8 cellular contexts compared by ENCODE assay signal in the genomic region with DNA sequence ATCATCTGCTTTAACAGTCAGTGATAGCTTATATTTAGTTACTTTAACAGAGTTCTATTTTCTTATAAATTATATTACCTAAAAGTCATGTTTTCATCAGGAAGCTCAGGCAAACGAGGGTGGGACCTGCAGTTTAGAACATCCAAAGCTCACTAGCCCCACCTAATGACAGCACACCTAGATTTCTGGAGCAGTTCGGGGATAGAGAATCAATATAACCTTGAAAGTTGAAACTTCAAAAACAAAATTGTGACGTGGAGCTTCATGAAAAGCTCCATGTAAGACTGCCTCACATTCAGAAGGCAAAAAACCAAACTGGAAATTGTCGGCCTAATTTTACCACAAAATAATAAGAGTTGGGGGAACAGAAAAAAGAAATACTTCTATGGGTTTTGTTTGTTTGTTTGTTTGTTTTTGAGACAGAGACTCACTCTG.
DNase-seq lines count a peak whose midpoint lies in the region; ATAC-seq, FAIRE-seq and TF ChIP-seq lines count a peak whose summit lies in the region.

No MANE protein-coding gene starts in this region.

- ATAC-seq in GM21381 (IDR thresholded peaks at IDR 0.05; ENCODE audit: unreplicated experiment), result peak; percentile 46

- POLR2A ChIA-PET in endothelial cell of umbilical vein (lab: Charles Lee), result no interaction called here

- no peak overlapping the region for H2BK15ac ChIP-seq in neuronal stem cell (ENCODE audit: low read length)

- H2AFZ ChIP-seq in Karpas-422 (ENCODE audit: low read length) (no peak overlapping the region), endothelial cell of umbilical vein (ENCODE audit: low read depth, low read length) (no peak overlapping the region), neuronal stem cell (ENCODE audit: low read length) (no peak overlapping the region)

- dilution Hi-C loops in endothelial cell of umbilical vein (cut with MboI; ENCODE audit: extremely low pct_ligation_motif_present, low sequenced_read_pairs), result no loop called here

- H3K36me3 ChIP-seq in Karpas-422 (ENCODE audit: insufficient read depth, low read length) (no peaks in the 10 kb centered on the region), endothelial cell of umbilical vein (ENCODE audit: control insufficient read depth in 2 of 2, extremely low read depth in 1 of 2, insufficient read depth in 2 of 2, low read length in 2 of 2) (no peaks in the 10 kb centered on the region), neuronal stem cell (replicated peaks in 1 of 2; ENCODE audit: control insufficient read depth in 2 of 2, insufficient read depth in 2 of 2, low read length in 2 of 2) (no peaks in the 10 kb centered on the region), stomach (no peaks in the 10 kb centered on the region)

- H3K4me1 ChIP-seq in Karpas-422 (ENCODE audit: low read length) (peaks cover 3% of the 10 kb centered on the region; the same call in 1 of the 2 replicates), endothelial cell of umbilical vein (ENCODE audit: control insufficient read depth, extremely low read depth, insufficient read depth, low read length) (peaks cover 4% of the 10 kb centered on the region), neuronal stem cell (ENCODE audit: control insufficient read depth in 2 of 2, insufficient read depth in 1 of 2, low read depth in 1 of 2, low read length in 2 of 2) (peaks cover 0 to 3% of the 10 kb centered on the region in 2 donors), stomach (no peaks in the 10 kb centered on the region)

- no peak overlapping the region for H3K9ac ChIP-seq in Karpas-422 (ENCODE audit: low read length)
- H3K9ac ChIP-seq in endothelial cell of umbilical vein (replicated peaks; ENCODE audit: extremely low read depth, insufficient read depth, low read length), result no peak overlapping the region
- H3K9ac ChIP-seq in neuronal stem cell (ENCODE audit: low read depth, low read length, poor library complexity), result no peak overlapping the region

- H3K18ac ChIP-seq in neuronal stem cell (ENCODE audit: low read length), result no peak overlapping the region

- intact Hi-C loops in endothelial cell of umbilical vein (cut with micrococcal nuclease) (loop anchor here (1.0 to 2.0 kb wide), 8 partner anchors 19 to 375 kb away; no protein-coding TSS in a partner anchor), stomach (cut with DNase I; ENCODE audit: low total_unique reads) (no loop called here)

- H3K79me2 ChIP-seq in Karpas-422 (ENCODE audit: low read length) (no peaks in the 10 kb centered on the region), endothelial cell of umbilical vein (ENCODE audit: control insufficient read depth, insufficient read depth, low read length) (no peaks in the 10 kb centered on the region)

- peak; percentile 30 for DNase-seq in DMS53 treated with DMSO at 0.1 percent for 48 hours (lab: John Stamatoyannopoulos, UW; ENCODE audit: unreplicated experiment)
- peak; percentile 79 for DNase-seq in Karpas-422
- peak; percentile 38 for DNase-seq in SW480 (ENCODE audit: low spot score)
- DNase-seq in endothelial cell of umbilical vein (ENCODE audit: low read depth, low spot score), result peak; percentile 78
- DNase-seq in neuronal stem cell (ENCODE audit: low spot score), result peak; percentile 21
- no peak for DNase-seq in stomach
- DNase-seq in cerebellar nuclear complex (lab: John Stamatoyannopoulos, UW), result no peak

- no peak overlapping the region for H2AK5ac ChIP-seq in neuronal stem cell (ENCODE audit: low read depth, low read length)

- no peak overlapping the region for H3K14ac ChIP-seq in neuronal stem cell (ENCODE audit: low read length)

- BruUV-seq in endothelial cell of umbilical vein (replicated peaks; lab: Mats Ljungman, UMichigan), result no TSS peak

- no peaks in the 10 kb centered on the region for H3K9me2 ChIP-seq in Karpas-422 (replicated peaks; ENCODE audit: insufficient read depth, low read length)

- TF ChIP-seq EP300 in stomach (IDR thresholded peaks at IDR 0.05), result no peak

- H3K79me1 ChIP-seq in neuronal stem cell (ENCODE audit: low read depth, low read length), result no peaks in the 10 kb centered on the region

- H3K4me3 ChIP-seq in Karpas-422 (ENCODE audit: low read length) (no peak overlapping the region), endothelial cell of umbilical vein (replicated peaks in 1 of 3; ENCODE audit: insufficient read depth in 1 of 3, low read depth in 1 of 3, low read length in 3 of 3) (no peak overlapping the region), neuronal stem cell (ENCODE audit: low read length in 2 of 2) (no peak overlapping the region), stomach (no peak overlapping the region)

- TF ChIP-seq POLR2A in endothelial cell of umbilical vein (IDR thresholded peaks at IDR 0.05; ENCODE audit: low read depth, low read length) (no peak), stomach (IDR thresholded peaks at IDR 0.05) (no peak)

- H3K9me3 ChIP-seq in Karpas-422 (ENCODE audit: low read length), result no peaks in the 10 kb centered on the region
- no peaks in the 10 kb centered on the region for H3K9me3 ChIP-seq in endothelial cell of umbilical vein (replicated peaks; ENCODE audit: control insufficient read depth, insufficient read depth, low read length)
- H3K9me3 ChIP-seq in neuronal stem cell (replicated peaks in 1 of 2; ENCODE audit: control insufficient read depth in 2 of 2, insufficient read depth in 1 of 2, low read depth in 1 of 2, low read length in 2 of 2), result no peaks in the 10 kb centered on the region
- H3K9me3 ChIP-seq in stomach, result no peaks in the 10 kb centered on the region

- no peak overlapping the region for H4K91ac ChIP-seq in neuronal stem cell (ENCODE audit: low read depth, low read length, poor library complexity)

- WGBS in neuronal stem cell (ENCODE audit: extremely low coverage in 2 of 2, insufficient read length in 2 of 2, insufficient replicate concordance in 1 of 2), 2 donors, result no CpG with 5 or more reads among the region's 4 CpGs
- WGBS in stomach, 5 donors, result 9 to 16% (median 12%) methylated on average over 4 of the region's 4 CpGs

- H3K9me1 ChIP-seq in endothelial cell of umbilical vein (replicated peaks; ENCODE audit: control insufficient read depth, extremely low read depth, insufficient read depth, low read length), result no peaks in the 10 kb centered on the region

- no peak overlapping the region for H3K4ac ChIP-seq in neuronal stem cell (ENCODE audit: low read length)

- H3K27ac ChIP-seq in Karpas-422 (ENCODE audit: low read length) (no peak overlapping the region), endothelial cell of umbilical vein (ENCODE audit: insufficient read depth, low read depth, low read length) (no peak overlapping the region), neuronal stem cell (replicated peaks; ENCODE audit: low read length) (no peak overlapping the region), stomach (no peak overlapping the region)

- H2BK12ac ChIP-seq in neuronal stem cell (ENCODE audit: low read length), result no peak overlapping the region

- H3K27me3 ChIP-seq in Karpas-422 (ENCODE audit: low read length) (no peaks in the 10 kb centered on the region), endothelial cell of umbilical vein (ENCODE audit: control insufficient read depth in 2 of 2, insufficient read depth in 2 of 2, low read length in 2 of 2) (no peaks in the 10 kb centered on the region), neuronal stem cell (ENCODE audit: control insufficient read depth in 3 of 3, insufficient read depth in 3 of 3, low read depth in 1 of 3, low read length in 3 of 3) (no peaks in the 10 kb centered on the region), stomach (peaks cover 0 to 7% (median 0%) of the 10 kb centered on the region in 3 donors)

- H2BK120ac ChIP-seq in neuronal stem cell (ENCODE audit: low read depth, low read length), result no peak overlapping the region

- H4K20me1 ChIP-seq in Karpas-422 (ENCODE audit: insufficient read depth, low read depth, low read length), result no peaks in the 10 kb centered on the region
- H4K20me1 ChIP-seq in endothelial cell of umbilical vein (replicated peaks; ENCODE audit: control insufficient read depth, extremely low read depth, insufficient read depth, low read length), result no peaks in the 10 kb centered on the region

- no peak overlapping the region for H3K23ac ChIP-seq in neuronal stem cell (ENCODE audit: low read depth, low read length, poor library complexity)

- peak; percentile 54 to 73 for TF ChIP-seq CTCF in endothelial cell of umbilical vein (IDR thresholded peaks at IDR 0.05; ENCODE audit: extremely low read depth in 1 of 2, insufficient read depth in 1 of 2, low read depth in 1 of 2, low read length in 2 of 2)
- TF ChIP-seq CTCF in stomach (IDR thresholded peaks at IDR 0.05), result peak in 3 of 7 experiments; percentile 11 to 15 (median 13)

- H2BK5ac ChIP-seq in neuronal stem cell (ENCODE audit: low read length), result no peak overlapping the region

- no peak overlapping the region for H4K8ac ChIP-seq in neuronal stem cell (ENCODE audit: low read depth, low read length)

- no peak overlapping the region for H3K4me2 ChIP-seq in Karpas-422 (ENCODE audit: low read depth, low read length, poor library complexity, severe bottlenecking)
- no peak overlapping the region for H3K4me2 ChIP-seq in endothelial cell of umbilical vein (ENCODE audit: insufficient read depth, low read length)
- H3K4me2 ChIP-seq in neuronal stem cell (ENCODE audit: insufficient read depth, low read length, poor library complexity, severe bottlenecking), result no peak overlapping the region

- peak; percentile 73 for FAIRE-seq in endothelial cell of umbilical vein (lab: Jason Lieb, UNC)

- CTCF ChIA-PET in endothelial cell of umbilical vein (lab: Charles Lee), result interaction anchor here (0.9 to 5.2 kb wide), 59 partner anchors 8 to 385 kb away, joined by 3 to 104 read pairs (median 7); partner anchors contain the start of gene DNAH7

TF ChIP-seq in endothelial cell of umbilical vein, 7 proteins besides CTCF, POLR2A, EP300 and RAD21:
- TF ChIP-seq FOS (IDR thresholded peaks at IDR 0.05; ENCODE audit: borderline replicate concordance, insufficient read depth, low read length), result no peak
TF ChIP-seq in endothelial cell of umbilical vein: peak in this region for 0.

Comparison
In these comparisons a context has a peak if more than half of its experiments do, and no peak if none do; other contexts are left out.
1. DNase-seq: peak in DMS53 treated with DMSO at 0.1 percent for 48 hours (single experiment), Karpas-422 (single experiment), SW480 (single experiment), endothelial cell of umbilical vein (single experiment) and neuronal stem cell (single experiment); none in stomach (single experiment) and cerebellar nuclear complex (0 of 2).